ENCODE assay signal across 11 cellular contexts in the genomic region with DNA sequence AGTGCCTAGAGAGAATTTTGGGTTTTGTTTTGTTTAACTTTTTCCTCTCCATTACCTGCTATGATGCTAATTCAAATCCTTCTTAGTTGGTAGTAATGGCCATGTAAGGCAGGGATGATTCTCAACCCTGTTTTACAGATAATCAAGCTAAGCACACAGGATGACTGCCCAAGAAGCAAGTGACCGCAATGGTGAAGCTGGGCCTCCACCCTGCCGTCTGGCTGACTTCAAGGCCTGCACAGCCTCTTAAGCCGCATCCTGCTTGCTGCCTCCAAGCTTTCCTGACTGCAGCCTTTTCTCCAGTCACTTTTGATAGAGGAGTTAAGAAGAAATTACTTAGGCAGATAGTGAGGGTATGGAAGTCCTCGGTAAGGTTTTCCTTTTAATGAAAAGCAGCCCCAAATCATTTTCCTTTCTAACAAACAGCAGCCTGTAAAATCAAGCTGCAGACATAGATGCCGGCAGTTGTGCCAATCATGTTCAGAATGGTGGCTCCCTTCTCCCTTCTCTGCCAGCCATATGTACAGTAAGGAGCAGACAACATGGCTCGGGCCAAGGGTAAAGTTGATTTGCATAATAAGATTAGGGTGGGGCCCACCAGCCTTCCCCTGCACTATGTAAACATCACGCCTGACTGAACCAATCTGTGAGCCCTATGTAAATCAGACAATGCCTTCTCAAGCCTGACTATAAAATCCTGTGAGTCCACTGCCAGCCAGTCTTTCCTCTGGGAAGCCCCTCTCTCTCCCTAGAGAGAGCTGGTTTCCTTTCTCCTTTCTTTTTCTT. TPM values are rescaled to one million over a fixed set of nuclear protein-coding genes. Genes with fewer than 3 reads are reported as not detected.
DNase-seq lines count a peak whose midpoint lies in the region; ATAC-seq and TF ChIP-seq lines count a peak whose summit lies in the region.
"Had no signal": no experiment of that assay in that cellular context is flagged by ENCODE, and none has a peak within 500 bp of the region (broad histone marks: within the 10 kb centered on the region; RNA-seq: fewer than 3 reads in every experiment).

No MANE protein-coding gene starts in this region.

- H3K14ac ChIP-seq in mesenchymal stem cell (ENCODE audit: low read length in 2 of 2) = no peak overlapping the region

- peak overlapping the region; percentile 61 to 87 for H3K18ac ChIP-seq in mesenchymal stem cell (ENCODE audit: low read depth in 1 of 2, low read length in 2 of 2)

- H3K4me3 ChIP-seq in HUES6 (ENCODE audit: low read depth, low read length) (peak overlapping the region; percentile 17; the same call in 1 of the 2 replicates), SK-N-SH (ENCODE audit: low read depth in 2 of 2, low read length in 1 of 2) (no peak overlapping the region), mesenchymal stem cell (ENCODE audit: insufficient read depth in 1 of 2, low read depth in 1 of 2, low read length in 2 of 2) (no peak overlapping the region), suprapubic skin (no peak overlapping the region)
- H3K4me3 ChIP-seq: thyroid gland had no signal

- H2BK12ac ChIP-seq in mesenchymal stem cell (ENCODE audit: low read length in 2 of 2) = peak overlapping the region in 1 of 2 experiments; percentile 90

- H2BK15ac ChIP-seq in mesenchymal stem cell (ENCODE audit: low read depth, poor library complexity, severe bottlenecking) = no peak overlapping the region

- WGBS in SK-N-SH (ENCODE audit: low lambda C conversion rate) = 68% methylated on average over 7 of the region's 7 CpGs
- 75% methylated on average over 7 of the region's 7 CpGs for WGBS in mesenchymal stem cell
- 64% methylated on average over 7 of the region's 7 CpGs for WGBS in suprapubic skin

- peak overlapping the region; percentile 58 for H4K91ac ChIP-seq in mesenchymal stem cell (ENCODE audit: low read length)

- H2AFZ ChIP-seq in SK-N-SH (ENCODE audit: low read depth) (peak overlapping the region; percentile 42), mesenchymal stem cell (ENCODE audit: low read depth, low read length) (no peak overlapping the region)
- H2AFZ ChIP-seq: parathyroid adenoma had no signal

- H2BK120ac ChIP-seq in mesenchymal stem cell (ENCODE audit: low read depth, low read length) = no peak overlapping the region

- H3K79me2 ChIP-seq in SK-N-SH (ENCODE audit: insufficient read depth) = no peaks in the 10 kb centered on the region
- H3K79me2 ChIP-seq: parathyroid adenoma had no signal

- H3K9ac ChIP-seq in HUES6 (ENCODE audit: low read length) = no peak overlapping the region
- H3K9ac ChIP-seq in SK-N-SH = no peak overlapping the region
- H3K9ac ChIP-seq in mesenchymal stem cell (ENCODE audit: low read length) = no peak overlapping the region
- H3K9ac ChIP-seq: parathyroid adenoma had no signal

- peaks cover 0 to 3% (median 1%) of the 10 kb centered on the region in 3 donors for H3K27me3 Mint-ChIP-seq in immature natural killer cell (ENCODE audit: low read depth in 3 of 3)
- H3K27me3 Mint-ChIP-seq: activated CD4-positive, alpha-beta T cell treated with anti-CD3 and anti-CD28 coated beads, Interleukin-2, amount 10 ng/mL, durations not matched to agents 24 days and 14 days had no signal

- H3K27me3 ChIP-seq in HUES6 (ENCODE audit: control insufficient read depth, insufficient read depth, low read length) = no peaks in the 10 kb centered on the region
- no peaks in the 10 kb centered on the region for H3K27me3 ChIP-seq in SK-N-SH (ENCODE audit: insufficient read depth)
- no peaks in the 10 kb centered on the region for H3K27me3 ChIP-seq in mesenchymal stem cell (ENCODE audit: control insufficient read depth in 1 of 2, insufficient read depth in 1 of 2, low read length in 2 of 2)
- no peaks in the 10 kb centered on the region for H3K27me3 ChIP-seq in suprapubic skin
- H3K27me3 ChIP-seq: thyroid gland had no signal

- no peaks in the 10 kb centered on the region for H3K4me1 Mint-ChIP-seq in immature natural killer cell
- H3K4me1 Mint-ChIP-seq: activated CD4-positive, alpha-beta T cell treated with anti-CD3 and anti-CD28 coated beads, Interleukin-2, amount 10 ng/mL, durations not matched to agents 24 days and 14 days had no signal

- no peaks in the 10 kb centered on the region for H3K36me3 ChIP-seq in HUES6 (ENCODE audit: control insufficient read depth, insufficient read depth, low read length)
- H3K36me3 ChIP-seq in SK-N-SH (replicated peaks in 1 of 2; ENCODE audit: control insufficient read depth in 1 of 2, insufficient read depth in 2 of 2, low read length in 1 of 2) = no peaks in the 10 kb centered on the region
- H3K36me3 ChIP-seq in mesenchymal stem cell (ENCODE audit: control insufficient read depth in 1 of 2, insufficient read depth in 2 of 2, low read depth in 1 of 2, low read length in 2 of 2) = no peaks in the 10 kb centered on the region
- H3K36me3 ChIP-seq in suprapubic skin = no peaks in the 10 kb centered on the region
- H3K36me3 ChIP-seq: thyroid gland had no signal

- no peaks in the 10 kb centered on the region for H4K20me1 ChIP-seq in SK-N-SH (ENCODE audit: insufficient read depth)

- no peak overlapping the region for H3K27ac Mint-ChIP-seq in immature natural killer cell
- H3K27ac Mint-ChIP-seq: activated CD4-positive, alpha-beta T cell treated with anti-CD3 and anti-CD28 coated beads, Interleukin-2, amount 10 ng/mL, durations not matched to agents 24 days and 14 days had no signal

- H3K36me3 Mint-ChIP-seq in immature natural killer cell = no peaks in the 10 kb centered on the region

- ATAC-seq in GM18907 (IDR thresholded peaks at IDR 0.05; ENCODE audit: unreplicated experiment) = peak; percentile 63

- TF ChIP-seq POLR2A in suprapubic skin (IDR thresholded peaks at IDR 0.05) = no peak

- no peak for TF ChIP-seq RAD21 in SK-N-SH (IDR thresholded peaks at IDR 0.05; ENCODE audit: low read length)

- no peak overlapping the region for H3K23ac ChIP-seq in mesenchymal stem cell (ENCODE audit: low read length in 2 of 2)

- no peak overlapping the region for H3K4ac ChIP-seq in mesenchymal stem cell (ENCODE audit: low read depth in 1 of 2, low read length in 2 of 2)

- no peaks in the 10 kb centered on the region for H3F3A ChIP-seq in SK-N-SH (replicated peaks; ENCODE audit: insufficient read depth)

- no peak overlapping the region for H2BK5ac ChIP-seq in mesenchymal stem cell (ENCODE audit: low read depth, low read length, poor library complexity, severe bottlenecking)

- no peak overlapping the region for H2AK5ac ChIP-seq in mesenchymal stem cell (ENCODE audit: low read length, severe bottlenecking)

- no peaks in the 10 kb centered on the region for H3K9me3 Mint-ChIP-seq in immature natural killer cell

- H3K4me1 ChIP-seq in HUES6 (ENCODE audit: control insufficient read depth, insufficient read depth, low read length) = peaks cover 15% of the 10 kb centered on the region
- H3K4me1 ChIP-seq in SK-N-SH (ENCODE audit: control insufficient read depth in 1 of 2, insufficient read depth in 2 of 2, low read depth in 1 of 2, low read length in 1 of 2) = peaks cover 7 to 8% of the 10 kb centered on the region in 2 experiments; a peak in 2 of 4 replicates
- H3K4me1 ChIP-seq in mesenchymal stem cell (ENCODE audit: control insufficient read depth, insufficient read depth, low read depth, low read length) = peaks cover 2% of the 10 kb centered on the region
- H3K4me1 ChIP-seq in suprapubic skin = no peaks in the 10 kb centered on the region
- H3K4me1 ChIP-seq: parathyroid adenoma, thyroid gland had no signal

- POLR2A ChIA-PET in SK-N-SH (lab: Yijun Ruan, JAX) = interaction anchor here (1.0 to 1.8 kb wide), 2 partner anchors 9 kb away, joined by 3 to 7 read pairs; a partner anchor contains a TSS

- CTCF ChIA-PET in SK-N-SH (lab: Yijun Ruan, JAX) = interaction anchor here (2.0 to 2.5 kb wide), 2 partner anchors 37 to 189 kb away, joined by 5 to 6 read pairs; no protein-coding TSS in a partner anchor

- peak overlapping the region; percentile 19 for H4K8ac ChIP-seq in mesenchymal stem cell (ENCODE audit: low read length)

- H3K79me1 ChIP-seq in mesenchymal stem cell (replicated peaks; ENCODE audit: low read length, poor library complexity, severe bottlenecking) = no peaks in the 10 kb centered on the region

- no peak overlapping the region for H3K4me2 ChIP-seq in SK-N-SH
- H3K4me2 ChIP-seq in mesenchymal stem cell (ENCODE audit: low read length, poor library complexity, severe bottlenecking) = no peak overlapping the region

- TF ChIP-seq CTCF in SK-N-SH (IDR thresholded peaks at IDR 0.05) (no peak), suprapubic skin (IDR thresholded peaks at IDR 0.05) (no peak)

- no peak overlapping the region for H3K4me3 Mint-ChIP-seq in immature natural killer cell
- H3K4me3 Mint-ChIP-seq: activated CD4-positive, alpha-beta T cell treated with anti-CD3 and anti-CD28 coated beads, Interleukin-2, amount 10 ng/mL, durations not matched to agents 24 days and 14 days had no signal

- DNase-seq in SK-N-SH (peak; percentile 46), mesenchymal stem cell (peak; percentile 70), NCI-H345 treated with DMSO at 0.1 percent for 48 hours (lab: John Stamatoyannopoulos, UW; ENCODE audit: unreplicated experiment) (no peak), suprapubic skin (ENCODE audit: low spot score in 2 of 2) (no peak), midbrain (lab: John Stamatoyannopoulos, UW) (no peak), immature natural killer cell (no peak)
- DNase-seq: activated CD4-positive, alpha-beta T cell treated with anti-CD3 and anti-CD28 coated beads, Interleukin-2, amount 10 ng/mL, durations not matched to agents 24 days and 14 days; thyroid gland had no signal

- peaks cover 4% of the 10 kb centered on the region; the same call in 1 of the 2 replicates for H3K9me3 ChIP-seq in HUES6 (ENCODE audit: control insufficient read depth, insufficient read depth, low read depth, low read length)
- no peaks in the 10 kb centered on the region for H3K9me3 ChIP-seq in SK-N-SH
- H3K9me3 ChIP-seq in mesenchymal stem cell (ENCODE audit: control insufficient read depth, low read length) = no peaks in the 10 kb centered on the region
- H3K9me3 ChIP-seq in suprapubic skin = no peaks in the 10 kb centered on the region
- H3K9me3 ChIP-seq: thyroid gland had no signal

- H3K27ac ChIP-seq in HUES6 (ENCODE audit: low read depth, low read length) (no peak overlapping the region; the same call in 1 of the 2 replicates), SK-N-SH (ENCODE audit: low read depth in 2 of 2, low read length in 1 of 2) (peak overlapping the region in 1 of 2 experiments; percentile 77; a peak in 2 of 4 replicates), mesenchymal stem cell (ENCODE audit: low read length, poor library complexity, severe bottlenecking) (no peak overlapping the region), suprapubic skin (no peak overlapping the region)
- H3K27ac ChIP-seq: parathyroid adenoma, thyroid gland had no signal

- TF ChIP-seq EP300 in SK-N-SH (IDR thresholded peaks at IDR 0.05; ENCODE audit: borderline replicate concordance in 1 of 2, low read depth in 1 of 2, low read length in 1 of 2) = no peak
- TF ChIP-seq EP300 in suprapubic skin (IDR thresholded peaks at IDR 0.05) = no peak

- no peaks in the 10 kb centered on the region for H3K9me2 ChIP-seq in SK-N-SH

RNA-seq across cellular contexts. Expression of a gene that starts 8.8 kb away (rescaled TPM):
- polyA plus RNA-seq in SK-N-SH (2012; rRNA removed) = 16.6 and 23.4 TPM in 2 replicates
- polyA plus RNA-seq in SK-N-SH (2012; cell fraction: cytosol; rRNA removed) = 27.4 and 33.5 TPM in 2 replicates
- polyA plus RNA-seq in SK-N-SH (2012; cell fraction: nucleus; rRNA removed) = 7.6 and 13.5 TPM in 2 replicates
- polyA plus RNA-seq in mesenchymal stem cell (2013, experiment 1 of 2) = 22.5 TPM
- 24.9 TPM for polyA plus RNA-seq in mesenchymal stem cell (2013, experiment 2 of 2)
- total RNA-seq in suprapubic skin = 10 to 100 TPM; 13.4 to 17.9 (median 15.3) TPM
- 10 to 100 TPM; 18.7 to 25.5 (median 20.2) TPM for polyA plus RNA-seq in immature natural killer cell

Comparison
In these comparisons a context has a peak if more than half of its experiments do, and no peak if none do; other contexts are left out.
1. DNase-seq: peak in SK-N-SH (single experiment) and mesenchymal stem cell (single experiment); none in NCI-H345 treated with DMSO at 0.1 percent for 48 hours (single experiment), suprapubic skin (0 of 2), midbrain (single experiment) and immature natural killer cell (0 of 3).